In the genomic region with DNA sequence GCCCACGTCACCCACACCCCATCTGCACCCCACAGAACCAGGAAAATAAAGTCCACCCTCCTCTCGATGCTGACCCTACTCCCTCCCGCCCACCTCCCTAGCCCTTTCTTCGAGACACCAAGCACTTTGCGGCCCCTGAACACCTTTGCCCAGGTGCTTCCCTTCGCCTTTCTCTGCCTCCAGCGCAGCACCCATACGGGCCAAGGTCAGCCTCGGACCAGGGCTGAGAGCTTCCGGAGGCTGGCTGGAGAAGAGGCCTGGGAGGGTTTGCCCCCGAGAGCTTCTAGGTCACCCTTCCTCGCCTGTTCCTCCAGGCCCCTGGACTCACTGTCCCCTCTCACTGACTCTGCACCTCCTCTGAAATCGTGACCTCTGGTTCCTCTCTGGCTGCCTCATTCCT, we compare ENCODE assay signal across 12 cellular contexts. TPM values are rescaled to one million over a fixed set of nuclear protein-coding genes. Genes with fewer than 3 reads are reported as not detected.
DNase-seq lines count a peak whose midpoint lies in the region; ATAC-seq and TF ChIP-seq lines count a peak whose summit lies in the region.
"Had no signal": no experiment of that assay in that cellular context is flagged by ENCODE, and none has a peak within 500 bp of the region (broad histone marks: within the 10 kb centered on the region; RNA-seq: fewer than 3 reads in every experiment).

No MANE protein-coding gene starts in this region.

- in situ Hi-C loops in G401 (cut with HindIII; ENCODE audit: low sequenced_read_pairs), result no loop called here

- no peaks in the 10 kb centered on the region for H3K9me3 Mint-ChIP-seq in natural killer cell treated with Interleukin-12 subunit alpha and Interleukin-12 subunit beta and Interleukin-15 and Interleukin-18, amount 100 ng/mL, for 72 hours

- no peak for TF ChIP-seq POLR2A in vagina (IDR thresholded peaks at IDR 0.05)

- H3K27me3 ChIP-seq in right cardiac atrium (ENCODE audit: control insufficient read depth, insufficient read depth) (no peaks in the 10 kb centered on the region), ectodermal cell (ENCODE audit: control insufficient read depth, insufficient read depth, low read length, poor library complexity, severe bottlenecking) (peaks cover 90% of the 10 kb centered on the region), vagina (peaks cover 11% of the 10 kb centered on the region)

- H3K4me1 ChIP-seq in right cardiac atrium (ENCODE audit: control insufficient read depth, insufficient read depth, low read length) (peaks cover 5% of the 10 kb centered on the region), ectodermal cell (ENCODE audit: control insufficient read depth, insufficient read depth, low read length) (no peaks in the 10 kb centered on the region), vagina (peaks cover 70% of the 10 kb centered on the region)

- no peaks in the 10 kb centered on the region for H3K36me3 Mint-ChIP-seq in natural killer cell treated with Interleukin-12 subunit alpha and Interleukin-12 subunit beta and Interleukin-15 and Interleukin-18, amount 100 ng/mL, for 72 hours

- no peak overlapping the region for H3K27ac Mint-ChIP-seq in natural killer cell treated with Interleukin-12 subunit alpha and Interleukin-12 subunit beta and Interleukin-15 and Interleukin-18, amount 100 ng/mL, for 72 hours

- ATAC-seq in right cardiac atrium (no peak), Right ventricle myocardium superior (ENCODE audit: poor library complexity) (no peak)
- no peak for ATAC-seq in natural killer cell treated with Interleukin-12 subunit alpha and Interleukin-12 subunit beta and Interleukin-15 and Interleukin-18, amount 100 ng/mL, for 72 hours

- TF ChIP-seq CTCF in vagina (IDR thresholded peaks at IDR 0.05), result no peak

- intact Hi-C loops in right cardiac atrium (cut with DNase I) (loop anchor here in 3 of 4 donors (5.0 to 10.0 kb wide), 2 partner anchors 118 to 121 kb away; a partner anchor contains a TSS), Right ventricle myocardium superior (cut with DNase I) (no loop called here), vagina (cut with DNase I) (loop anchor here (5.0 kb wide), 1 partner anchor 118 kb away; no protein-coding TSS in a partner anchor)

- no peaks in the 10 kb centered on the region for H3K36me3 ChIP-seq in ectodermal cell (ENCODE audit: control insufficient read depth, insufficient read depth, low read length)
- no peaks in the 10 kb centered on the region for H3K36me3 ChIP-seq in vagina
- H3K36me3 ChIP-seq: brain microvascular endothelial cell had no signal

- H3K27me3 Mint-ChIP-seq in natural killer cell treated with Interleukin-12 subunit alpha and Interleukin-12 subunit beta and Interleukin-15 and Interleukin-18, amount 100 ng/mL, for 72 hours, result peaks cover 0 to 3% of the 10 kb centered on the region in 2 donors

- H3K27ac ChIP-seq in right cardiac atrium (ENCODE audit: low read length) (peak overlapping the region; percentile 71), ectodermal cell (ENCODE audit: insufficient read depth, low read depth, low read length, poor library complexity, severe bottlenecking) (no peak overlapping the region), vagina (peak overlapping the region; percentile 73)
- H3K27ac ChIP-seq: brain microvascular endothelial cell had no signal

- peaks cover 5 to 14% of the 10 kb centered on the region in 2 donors for H3K4me1 Mint-ChIP-seq in natural killer cell treated with Interleukin-12 subunit alpha and Interleukin-12 subunit beta and Interleukin-15 and Interleukin-18, amount 100 ng/mL, for 72 hours (ENCODE audit: low read depth in 2 of 2)

- WGBS in right cardiac atrium, result 73% methylated on average over 13 of the region's 13 CpGs
- 90 to 95% methylated on average over 13 of the region's 13 CpGs for WGBS in ectodermal cell, 2 experiments

- H3K9me3 ChIP-seq in right cardiac atrium (ENCODE audit: control insufficient read depth, low read length), result no peaks in the 10 kb centered on the region
- no peaks in the 10 kb centered on the region for H3K9me3 ChIP-seq in ectodermal cell (ENCODE audit: control insufficient read depth, low read length)
- no peaks in the 10 kb centered on the region for H3K9me3 ChIP-seq in vagina

- DNase-seq in right cardiac atrium, result peak in 1 of 3 donors; percentile 45
- no peak for DNase-seq in Right ventricle myocardium superior
- no peak for DNase-seq in natural killer cell treated with Interleukin-12 subunit alpha and Interleukin-12 subunit beta and Interleukin-15 and Interleukin-18, amount 100 ng/mL, for 72 hours (ENCODE audit: low spot score)
- DNase-seq in vagina (ENCODE audit: extremely low spot score in 2 of 2), result no peak
- no peak for DNase-seq in amniotic stem cell (lab: John Stamatoyannopoulos, UW)
- no peak for DNase-seq in G401 (ENCODE audit: low spot score)
- no peak for DNase-seq in NCI-H2196 (lab: John Stamatoyannopoulos, UW; ENCODE audit: unreplicated experiment)
- DNase-seq: brain microvascular endothelial cell, C1 segment of cervical spinal cord, NCI-H2029 treated with DMSO at 0.1 percent for 48 hours, T-helper 9 cell had no signal

- H3K4me3 ChIP-seq in right cardiac atrium (ENCODE audit: low read length), result no peak overlapping the region
- H3K4me3 ChIP-seq in ectodermal cell (ENCODE audit: insufficient read depth, low read depth, low read length), result peak overlapping the region; percentile 32
- H3K4me3 ChIP-seq in vagina, result peak overlapping the region in 1 of 2 donors; percentile 24

- H3K4me3 Mint-ChIP-seq in natural killer cell treated with Interleukin-12 subunit alpha and Interleukin-12 subunit beta and Interleukin-15 and Interleukin-18, amount 100 ng/mL, for 72 hours, result peak overlapping the region; percentile 66

RNA-seq across cellular contexts. Expression of a gene that starts 2.7 kb away (rescaled TPM):
- total RNA-seq in right cardiac atrium (100 to 1,000 TPM; 131 to 257 (median 158) TPM), Right ventricle myocardium superior (258 TPM), vagina (44.7 TPM)
- polyA plus RNA-seq in right cardiac atrium, result 228 TPM
- polyA plus RNA-seq in ectodermal cell (2013, experiment 1 of 4), result 9.0 TPM
- polyA plus RNA-seq in ectodermal cell (2013, experiment 2 of 4), result 6.7 TPM
- 8.7 TPM for polyA plus RNA-seq in ectodermal cell (2013, experiment 3 of 4)
- polyA plus RNA-seq in ectodermal cell (2013, experiment 4 of 4), result 10.0 TPM
- total RNA-seq in natural killer cell treated with Interleukin-12 subunit alpha and Interleukin-12 subunit beta and Interleukin-15 and Interleukin-18, amount 100 ng/mL, for 72 hours, result 1 to 10 TPM; 3.8 to 4.5 TPM
- 20.5 and 28.9 TPM in 2 replicates for total RNA-seq in G401 (2014; rRNA removed; shearing (Covaris generic))

RNA-seq across cellular contexts. Expression of a gene that starts 4.4 kb away (rescaled TPM):
- total RNA-seq in right cardiac atrium (not detected), Right ventricle myocardium superior (not detected), vagina (not detected)
- not detected for polyA plus RNA-seq in right cardiac atrium
- 0.94 TPM for polyA plus RNA-seq in ectodermal cell (2013, experiment 1 of 4)
- 0.50 TPM for polyA plus RNA-seq in ectodermal cell (2013, experiment 2 of 4)
- polyA plus RNA-seq in ectodermal cell (2013, experiment 3 of 4), result 0.48 TPM
- 1.9 TPM for polyA plus RNA-seq in ectodermal cell (2013, experiment 4 of 4)
- 1 to 10 TPM; 1.5 to 3.5 TPM for total RNA-seq in natural killer cell treated with Interleukin-12 subunit alpha and Interleukin-12 subunit beta and Interleukin-15 and Interleukin-18, amount 100 ng/mL, for 72 hours
- total RNA-seq in G401 (2014; rRNA removed; shearing (Covaris generic)), result not detected in 2 replicates

RNA-seq across cellular contexts. Expression of a gene that starts 14.4 kb away (rescaled TPM):
- total RNA-seq in right cardiac atrium (10 to 100 TPM; 16.8 to 20.5 (median 17.5) TPM), Right ventricle myocardium superior (17.2 TPM), vagina (51.8 TPM)
- polyA plus RNA-seq in right cardiac atrium, result 14.0 TPM
- polyA plus RNA-seq in ectodermal cell (2013, experiment 1 of 4), result 40.8 TPM
- 38.0 TPM for polyA plus RNA-seq in ectodermal cell (2013, experiment 2 of 4)
- 30.5 TPM for polyA plus RNA-seq in ectodermal cell (2013, experiment 3 of 4)
- 35.0 TPM for polyA plus RNA-seq in ectodermal cell (2013, experiment 4 of 4)
- total RNA-seq in natural killer cell treated with Interleukin-12 subunit alpha and Interleukin-12 subunit beta and Interleukin-15 and Interleukin-18, amount 100 ng/mL, for 72 hours, result 100 to 1,000 TPM in 1 of 2 donors, 10 to 100 TPM in 1; 83.1 to 163 TPM
- 58.0 and 72.1 TPM in 2 replicates for total RNA-seq in G401 (2014; rRNA removed; shearing (Covaris generic))

RNA-seq across cellular contexts. Expression of a gene that starts 23.6 kb away (rescaled TPM):
- total RNA-seq in right cardiac atrium, result 10 to 100 TPM in 3 of 4 donors, 1 to 10 TPM in 1; 4.3 to 14.0 (median 12.5) TPM
- polyA plus RNA-seq in right cardiac atrium, result 21.3 TPM
- 26.2 TPM for total RNA-seq in Right ventricle myocardium superior
- 42.3 TPM for polyA plus RNA-seq in ectodermal cell (2013, experiment 1 of 4)
- 37.8 TPM for polyA plus RNA-seq in ectodermal cell (2013, experiment 2 of 4)
- polyA plus RNA-seq in ectodermal cell (2013, experiment 3 of 4), result 37.6 TPM
- 41.5 TPM for polyA plus RNA-seq in ectodermal cell (2013, experiment 4 of 4)
- 10 to 100 TPM; 12.6 to 40.9 TPM for total RNA-seq in natural killer cell treated with Interleukin-12 subunit alpha and Interleukin-12 subunit beta and Interleukin-15 and Interleukin-18, amount 100 ng/mL, for 72 hours
- 28.5 TPM for total RNA-seq in vagina
- 25.2 and 36.6 TPM in 2 replicates for total RNA-seq in G401 (2014; rRNA removed; shearing (Covaris generic))

RNA-seq across cellular contexts. Expression of a gene that starts 23.8 kb away (rescaled TPM):
- total RNA-seq in right cardiac atrium (10 to 100 TPM; 67.3 to 72.4 (median 69.4) TPM), Right ventricle myocardium superior (67.8 TPM), vagina (78.6 TPM)
- polyA plus RNA-seq in right cardiac atrium, result 34.7 TPM
- polyA plus RNA-seq in ectodermal cell (2013, experiment 1 of 4), result 91.4 TPM
- polyA plus RNA-seq in ectodermal cell (2013, experiment 2 of 4), result 99.9 TPM
- polyA plus RNA-seq in ectodermal cell (2013, experiment 3 of 4), result 70.5 TPM
- 86.4 TPM for polyA plus RNA-seq in ectodermal cell (2013, experiment 4 of 4)
- total RNA-seq in natural killer cell treated with Interleukin-12 subunit alpha and Interleukin-12 subunit beta and Interleukin-15 and Interleukin-18, amount 100 ng/mL, for 72 hours, result 100 to 1,000 TPM; 106 to 155 TPM
- 23.3 and 36.4 TPM in 2 replicates for total RNA-seq in G401 (2014; rRNA removed; shearing (Covaris generic))
